1 cellular context compared by ENCODE assay signal in the genomic region with DNA sequence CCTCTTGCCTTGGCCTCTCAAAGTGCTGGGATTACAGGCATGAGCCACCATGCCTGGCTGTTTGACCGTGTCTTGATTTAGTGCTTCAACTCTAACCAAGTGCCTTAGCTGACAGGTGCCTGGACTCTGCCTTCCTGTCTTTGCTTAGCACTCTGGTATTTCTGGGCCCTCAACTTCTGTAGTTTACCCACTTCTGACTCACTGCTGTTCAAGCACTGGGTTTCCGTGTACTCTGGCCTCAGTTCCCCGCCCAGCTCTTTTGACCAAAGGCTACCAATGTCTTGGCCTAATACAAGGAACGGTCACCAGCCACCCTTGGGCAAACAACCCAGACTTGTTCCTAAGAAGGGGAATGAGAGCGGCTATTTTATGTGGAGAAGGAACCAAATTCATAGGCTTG.
TF ChIP-seq lines count a peak whose summit lies in the region.

No MANE protein-coding gene starts in this region.

TF ChIP-seq in HepG2, 621 proteins besides CTCF, POLR2A, EP300 and RAD21 (continued from another document and continues in another):
- TF ChIP-seq, protein P1, sequence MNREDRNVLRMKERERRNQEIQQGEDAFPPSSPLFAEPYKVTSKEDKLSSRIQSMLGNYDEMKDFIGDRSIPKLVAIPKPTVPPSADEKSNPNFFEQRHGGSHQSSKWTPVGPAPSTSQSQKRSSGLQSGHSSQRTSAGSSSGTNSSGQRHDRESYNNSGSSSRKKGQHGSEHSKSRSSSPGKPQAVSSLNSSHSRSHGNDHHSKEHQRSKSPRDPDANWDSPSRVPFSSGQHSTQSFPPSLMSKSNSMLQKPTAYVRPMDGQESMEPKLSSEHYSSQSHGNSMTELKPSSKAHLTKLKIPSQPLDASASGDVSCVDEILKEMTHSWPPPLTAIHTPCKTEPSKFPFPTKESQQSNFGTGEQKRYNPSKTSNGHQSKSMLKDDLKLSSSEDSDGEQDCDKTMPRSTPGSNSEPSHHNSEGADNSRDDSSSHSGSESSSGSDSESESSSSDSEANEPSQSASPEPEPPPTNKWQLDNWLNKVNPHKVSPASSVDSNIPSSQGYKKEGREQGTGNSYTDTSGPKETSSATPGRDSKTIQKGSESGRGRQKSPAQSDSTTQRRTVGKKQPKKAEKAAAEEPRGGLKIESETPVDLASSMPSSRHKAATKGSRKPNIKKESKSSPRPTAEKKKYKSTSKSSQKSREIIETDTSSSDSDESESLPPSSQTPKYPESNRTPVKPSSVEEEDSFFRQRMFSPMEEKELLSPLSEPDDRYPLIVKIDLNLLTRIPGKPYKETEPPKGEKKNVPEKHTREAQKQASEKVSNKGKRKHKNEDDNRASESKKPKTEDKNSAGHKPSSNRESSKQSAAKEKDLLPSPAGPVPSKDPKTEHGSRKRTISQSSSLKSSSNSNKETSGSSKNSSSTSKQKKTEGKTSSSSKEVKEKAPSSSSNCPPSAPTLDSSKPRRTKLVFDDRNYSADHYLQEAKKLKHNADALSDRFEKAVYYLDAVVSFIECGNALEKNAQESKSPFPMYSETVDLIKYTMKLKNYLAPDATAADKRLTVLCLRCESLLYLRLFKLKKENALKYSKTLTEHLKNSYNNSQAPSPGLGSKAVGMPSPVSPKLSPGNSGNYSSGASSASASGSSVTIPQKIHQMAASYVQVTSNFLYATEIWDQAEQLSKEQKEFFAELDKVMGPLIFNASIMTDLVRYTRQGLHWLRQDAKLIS (CRISPR knock-in tag; IDR thresholded peaks at IDR 0.05): no peak
- no peak; the same call in 1 of the 2 replicates for TF ChIP-seq ZNF629 (CRISPR knock-in tag; conservative IDR thresholded peaks at IDR 0.05)
- peak; percentile 40; the same call in 1 of the 2 replicates for TF ChIP-seq MEF2D (CRISPR knock-in tag; IDR thresholded peaks at IDR 0.05)
- TF ChIP-seq, protein P2, sequence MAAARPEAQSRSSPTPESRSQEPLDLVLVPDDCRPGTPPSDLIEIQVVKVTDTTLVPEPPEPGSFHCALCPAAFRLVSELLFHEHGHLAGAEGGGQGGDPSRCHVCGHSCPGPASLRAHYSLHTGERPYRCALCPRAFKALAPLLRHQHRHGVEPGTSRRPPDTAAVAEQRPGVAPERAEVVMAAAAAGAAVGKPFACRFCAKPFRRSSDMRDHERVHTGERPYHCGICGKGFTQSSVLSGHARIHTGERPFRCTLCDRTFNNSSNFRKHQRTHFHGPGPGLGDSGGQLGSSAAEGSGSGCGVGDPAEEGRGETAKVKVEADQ (CRISPR knock-in tag; IDR thresholded peaks at IDR 0.05; ENCODE audit: borderline replicate concordance): 0 out of 2 replicates have a peak, but pooled peaks have one; percentile 66
- TF ChIP-seq, protein P3, sequence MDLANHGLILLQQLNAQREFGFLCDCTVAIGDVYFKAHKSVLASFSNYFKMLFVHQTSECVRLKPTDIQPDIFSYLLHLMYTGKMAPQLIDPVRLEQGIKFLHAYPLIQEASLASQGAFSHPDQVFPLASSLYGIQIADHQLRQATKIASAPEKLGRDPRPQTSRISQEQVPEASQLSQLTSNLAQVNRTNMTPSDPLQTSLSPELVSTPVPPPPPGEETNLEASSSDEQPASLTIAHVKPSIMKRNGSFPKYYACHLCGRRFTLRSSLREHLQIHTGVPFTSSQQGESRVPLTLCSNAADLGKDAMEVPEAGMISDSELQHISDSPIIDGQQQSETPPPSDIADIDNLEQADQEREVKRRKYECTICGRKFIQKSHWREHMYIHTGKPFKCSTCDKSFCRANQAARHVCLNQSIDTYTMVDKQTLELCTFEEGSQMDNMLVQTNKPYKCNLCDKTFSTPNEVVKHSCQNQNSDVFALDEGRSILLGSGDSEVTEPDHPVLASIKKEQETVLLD (CRISPR knock-in tag; IDR thresholded peaks at IDR 0.05; ENCODE audit: low read depth): no peak
- no peak for TF ChIP-seq ZEB1 (IDR thresholded peaks at IDR 0.05; ENCODE audit: insufficient replicate concordance, low read depth)
- TF ChIP-seq, protein P4, sequence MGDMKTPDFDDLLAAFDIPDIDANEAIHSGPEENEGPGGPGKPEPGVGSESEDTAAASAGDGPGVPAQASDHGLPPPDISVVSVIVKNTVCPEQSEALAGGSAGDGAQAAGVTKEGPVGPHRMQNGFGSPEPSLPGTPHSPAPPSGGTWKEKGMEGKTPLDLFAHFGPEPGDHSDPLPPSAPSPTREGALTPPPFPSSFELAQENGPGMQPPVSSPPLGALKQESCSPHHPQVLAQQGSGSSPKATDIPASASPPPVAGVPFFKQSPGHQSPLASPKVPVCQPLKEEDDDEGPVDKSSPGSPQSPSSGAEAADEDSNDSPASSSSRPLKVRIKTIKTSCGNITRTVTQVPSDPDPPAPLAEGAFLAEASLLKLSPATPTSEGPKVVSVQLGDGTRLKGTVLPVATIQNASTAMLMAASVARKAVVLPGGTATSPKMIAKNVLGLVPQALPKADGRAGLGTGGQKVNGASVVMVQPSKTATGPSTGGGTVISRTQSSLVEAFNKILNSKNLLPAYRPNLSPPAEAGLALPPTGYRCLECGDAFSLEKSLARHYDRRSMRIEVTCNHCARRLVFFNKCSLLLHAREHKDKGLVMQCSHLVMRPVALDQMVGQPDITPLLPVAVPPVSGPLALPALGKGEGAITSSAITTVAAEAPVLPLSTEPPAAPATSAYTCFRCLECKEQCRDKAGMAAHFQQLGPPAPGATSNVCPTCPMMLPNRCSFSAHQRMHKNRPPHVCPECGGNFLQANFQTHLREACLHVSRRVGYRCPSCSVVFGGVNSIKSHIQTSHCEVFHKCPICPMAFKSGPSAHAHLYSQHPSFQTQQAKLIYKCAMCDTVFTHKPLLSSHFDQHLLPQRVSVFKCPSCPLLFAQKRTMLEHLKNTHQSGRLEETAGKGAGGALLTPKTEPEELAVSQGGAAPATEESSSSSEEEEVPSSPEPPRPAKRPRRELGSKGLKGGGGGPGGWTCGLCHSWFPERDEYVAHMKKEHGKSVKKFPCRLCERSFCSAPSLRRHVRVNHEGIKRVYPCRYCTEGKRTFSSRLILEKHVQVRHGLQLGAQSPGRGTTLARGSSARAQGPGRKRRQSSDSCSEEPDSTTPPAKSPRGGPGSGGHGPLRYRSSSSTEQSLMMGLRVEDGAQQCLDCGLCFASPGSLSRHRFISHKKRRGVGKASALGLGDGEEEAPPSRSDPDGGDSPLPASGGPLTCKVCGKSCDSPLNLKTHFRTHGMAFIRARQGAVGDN (CRISPR knock-in tag; IDR thresholded peaks at IDR 0.05): no peak
- no peak for TF ChIP-seq SUZ12 (IDR thresholded peaks at IDR 0.05; ENCODE audit: low read depth, low read length)
- no peak for TF ChIP-seq MIXL1 (CRISPR knock-in tag; IDR thresholded peaks at IDR 0.05)
- no peak for TF ChIP-seq ZBTB21 (CRISPR knock-in tag; IDR thresholded peaks at IDR 0.05)
- TF ChIP-seq NFE2L2 (IDR thresholded peaks at IDR 0.05; ENCODE audit: low read length): no peak
- TF ChIP-seq ZNF747 (CRISPR knock-in tag; IDR thresholded peaks at IDR 0.05; ENCODE audit: borderline replicate concordance): no peak
- TF ChIP-seq DPF2 (CRISPR knock-in tag; IDR thresholded peaks at IDR 0.05; ENCODE audit: borderline replicate concordance, low read depth): peak; percentile 90
- TF ChIP-seq RELA (CRISPR knock-in tag; IDR thresholded peaks at IDR 0.05): no peak
- no peak for TF ChIP-seq NFIB (CRISPR knock-in tag; IDR thresholded peaks at IDR 0.05; ENCODE audit: borderline replicate concordance)
- no peak for TF ChIP-seq ZNF234 (CRISPR knock-in tag; conservative IDR thresholded peaks at IDR 0.05)
- TF ChIP-seq POGZ (CRISPR knock-in tag; IDR thresholded peaks at IDR 0.05): peak; percentile 57; the same call in 1 of the 2 replicates
- TF ChIP-seq PCBP2 (optimal IDR thresholded peaks at IDR 0.05; ENCODE audit: low read depth, low read length, poor library complexity, severe bottlenecking): no peak
- TF ChIP-seq, protein P5, sequence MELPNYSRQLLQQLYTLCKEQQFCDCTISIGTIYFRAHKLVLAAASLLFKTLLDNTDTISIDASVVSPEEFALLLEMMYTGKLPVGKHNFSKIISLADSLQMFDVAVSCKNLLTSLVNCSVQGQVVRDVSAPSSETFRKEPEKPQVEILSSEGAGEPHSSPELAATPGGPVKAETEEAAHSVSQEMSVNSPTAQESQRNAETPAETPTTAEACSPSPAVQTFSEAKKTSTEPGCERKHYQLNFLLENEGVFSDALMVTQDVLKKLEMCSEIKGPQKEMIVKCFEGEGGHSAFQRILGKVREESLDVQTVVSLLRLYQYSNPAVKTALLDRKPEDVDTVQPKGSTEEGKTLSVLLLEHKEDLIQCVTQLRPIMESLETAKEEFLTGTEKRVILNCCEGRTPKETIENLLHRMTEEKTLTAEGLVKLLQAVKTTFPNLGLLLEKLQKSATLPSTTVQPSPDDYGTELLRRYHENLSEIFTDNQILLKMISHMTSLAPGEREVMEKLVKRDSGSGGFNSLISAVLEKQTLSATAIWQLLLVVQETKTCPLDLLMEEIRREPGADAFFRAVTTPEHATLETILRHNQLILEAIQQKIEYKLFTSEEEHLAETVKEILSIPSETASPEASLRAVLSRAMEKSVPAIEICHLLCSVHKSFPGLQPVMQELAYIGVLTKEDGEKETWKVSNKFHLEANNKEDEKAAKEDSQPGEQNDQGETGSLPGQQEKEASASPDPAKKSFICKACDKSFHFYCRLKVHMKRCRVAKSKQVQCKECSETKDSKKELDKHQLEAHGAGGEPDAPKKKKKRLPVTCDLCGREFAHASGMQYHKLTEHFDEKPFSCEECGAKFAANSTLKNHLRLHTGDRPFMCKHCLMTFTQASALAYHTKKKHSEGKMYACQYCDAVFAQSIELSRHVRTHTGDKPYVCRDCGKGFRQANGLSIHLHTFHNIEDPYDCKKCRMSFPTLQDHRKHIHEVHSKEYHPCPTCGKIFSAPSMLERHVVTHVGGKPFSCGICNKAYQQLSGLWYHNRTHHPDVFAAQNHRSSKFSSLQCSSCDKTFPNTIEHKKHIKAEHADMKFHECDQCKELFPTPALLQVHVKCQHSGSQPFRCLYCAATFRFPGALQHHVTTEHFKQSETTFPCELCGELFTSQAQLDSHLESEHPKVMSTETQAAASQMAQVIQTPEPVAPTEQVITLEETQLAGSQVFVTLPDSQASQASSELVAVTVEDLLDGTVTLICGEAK (IDR thresholded peaks at IDR 0.05): no peak
- TF ChIP-seq, protein P5 (CRISPR knock-in tag; IDR thresholded peaks at IDR 0.05): no peak
- no peak; the same call in 1 of the 2 replicates for TF ChIP-seq NFKBIZ (CRISPR knock-in tag; IDR thresholded peaks at IDR 0.05)
- TF ChIP-seq, protein P6, sequence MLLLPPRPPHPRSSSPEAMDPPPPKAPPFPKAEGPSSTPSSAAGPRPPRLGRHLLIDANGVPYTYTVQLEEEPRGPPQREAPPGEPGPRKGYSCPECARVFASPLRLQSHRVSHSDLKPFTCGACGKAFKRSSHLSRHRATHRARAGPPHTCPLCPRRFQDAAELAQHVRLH (CRISPR knock-in tag; IDR thresholded peaks at IDR 0.05; ENCODE audit: borderline replicate concordance, low read depth): 0 out of 2 replicates have a peak, but pooled peaks have one; percentile 43
- TF ChIP-seq ZNF333 (CRISPR knock-in tag; IDR thresholded peaks at IDR 0.05; ENCODE audit: borderline replicate concordance): no peak
- TF ChIP-seq, protein P7, sequence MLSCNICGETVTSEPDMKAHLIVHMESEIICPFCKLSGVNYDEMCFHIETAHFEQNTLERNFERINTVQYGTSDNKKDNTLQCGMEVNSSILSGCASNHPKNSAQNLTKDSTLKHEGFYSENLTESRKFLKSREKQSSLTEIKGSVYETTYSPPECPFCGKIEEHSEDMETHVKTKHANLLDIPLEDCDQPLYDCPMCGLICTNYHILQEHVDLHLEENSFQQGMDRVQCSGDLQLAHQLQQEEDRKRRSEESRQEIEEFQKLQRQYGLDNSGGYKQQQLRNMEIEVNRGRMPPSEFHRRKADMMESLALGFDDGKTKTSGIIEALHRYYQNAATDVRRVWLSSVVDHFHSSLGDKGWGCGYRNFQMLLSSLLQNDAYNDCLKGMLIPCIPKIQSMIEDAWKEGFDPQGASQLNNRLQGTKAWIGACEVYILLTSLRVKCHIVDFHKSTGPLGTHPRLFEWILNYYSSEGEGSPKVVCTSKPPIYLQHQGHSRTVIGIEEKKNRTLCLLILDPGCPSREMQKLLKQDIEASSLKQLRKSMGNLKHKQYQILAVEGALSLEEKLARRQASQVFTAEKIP (CRISPR knock-in tag; IDR thresholded peaks at IDR 0.05; ENCODE audit: borderline replicate concordance): no peak
- TF ChIP-seq ZNF124 (CRISPR knock-in tag; IDR thresholded peaks at IDR 0.05): no peak
- TF ChIP-seq ZMYM2 (CRISPR knock-in tag; IDR thresholded peaks at IDR 0.05): no peak
- TF ChIP-seq ZBTB1 (CRISPR knock-in tag; IDR thresholded peaks at IDR 0.05; ENCODE audit: borderline replicate concordance): no peak
- TF ChIP-seq ZC3H4 (CRISPR knock-in tag; IDR thresholded peaks at IDR 0.05; ENCODE audit: borderline replicate concordance): no peak
- TF ChIP-seq MTA1 (CRISPR knock-in tag; IDR thresholded peaks at IDR 0.05; ENCODE audit: borderline replicate concordance): peak; percentile 46; the same call in 1 of the 2 replicates
- TF ChIP-seq ZNF816 (CRISPR knock-in tag; IDR thresholded peaks at IDR 0.05; ENCODE audit: borderline replicate concordance): no peak
- TF ChIP-seq ZNF383 (CRISPR knock-in tag; IDR thresholded peaks at IDR 0.05; ENCODE audit: borderline replicate concordance): no peak
- no peak for TF ChIP-seq ZBTB7A (CRISPR knock-in tag; IDR thresholded peaks at IDR 0.05)
- no peak for TF ChIP-seq ATRX (CRISPR knock-in tag; IDR thresholded peaks at IDR 0.05; ENCODE audit: borderline replicate concordance)
- TF ChIP-seq ZNF773 (CRISPR knock-in tag; IDR thresholded peaks at IDR 0.05; ENCODE audit: borderline replicate concordance): no peak
- TF ChIP-seq FOXA1 (IDR thresholded peaks at IDR 0.05): no peak
- TF ChIP-seq FOXA1 (CRISPR knock-in tag; IDR thresholded peaks at IDR 0.05): peak; percentile 89
